In the genomic region with DNA sequence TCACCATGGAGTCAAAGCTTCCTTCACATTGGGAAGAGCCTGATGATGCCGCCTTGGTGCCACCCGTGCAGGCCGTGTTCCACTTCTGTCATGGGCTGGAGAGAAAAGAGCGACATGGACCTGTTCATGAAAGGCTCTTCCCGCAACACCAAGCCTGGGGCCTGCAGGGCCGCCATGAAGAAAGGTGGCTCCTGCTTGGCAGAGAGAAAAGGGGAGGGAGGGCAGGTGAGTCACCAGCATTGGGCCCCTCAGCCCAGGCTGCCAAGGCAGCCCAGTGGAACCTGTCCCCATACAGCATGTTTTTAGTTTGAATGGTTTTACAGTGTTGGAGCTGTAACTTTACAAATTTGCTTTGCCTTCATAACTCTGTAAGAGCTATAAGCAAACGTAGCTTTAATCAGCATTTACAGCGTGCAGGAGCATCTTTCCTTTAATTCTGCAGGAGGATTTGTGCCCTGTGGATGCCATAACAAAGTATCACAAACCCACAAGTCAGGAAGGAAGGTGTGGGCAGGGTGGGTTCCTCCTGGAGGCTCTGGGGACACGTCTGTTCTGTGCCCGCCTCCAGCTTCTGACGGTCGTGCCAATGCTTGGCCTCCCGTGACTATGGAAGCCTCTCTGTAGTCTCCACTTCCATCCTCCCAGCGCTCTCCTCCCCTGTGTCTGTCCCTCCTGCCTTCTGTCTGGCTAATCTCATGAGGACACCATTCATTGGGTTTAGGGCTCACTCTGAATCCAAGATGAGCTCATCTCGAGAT, we compare ENCODE assay signal across 16 cellular contexts. TPM values are rescaled to one million over a fixed set of nuclear protein-coding genes. Genes with fewer than 3 reads are reported as not detected.
DNase-seq lines count a peak whose midpoint lies in the region; ATAC-seq and TF ChIP-seq lines count a peak whose summit lies in the region.
"Had no signal": no experiment of that assay in that cellular context is flagged by ENCODE, and none has a peak within 500 bp of the region (broad histone marks: within the 10 kb centered on the region; RNA-seq: fewer than 3 reads in every experiment).

No MANE protein-coding gene starts in this region.

- CTCF ChIA-PET in Panc1 (lab: Charles Lee): no interaction called here

- peak overlapping the region; percentile 0; the same call in 1 of the 2 replicates for H3K27ac ChIP-seq in Panc1 (ENCODE audit: low read length)
- H3K27ac ChIP-seq: HL-60 had no signal

- no TSS peak for BruUV-seq in Panc1 (replicated peaks; lab: Mats Ljungman, UMichigan)

- H3K27me3 ChIP-seq in Panc1 (ENCODE audit: control insufficient read depth, insufficient read depth, low read length): no peaks in the 10 kb centered on the region

- no peak overlapping the region for H3K4me3 ChIP-seq in Panc1 (ENCODE audit: low read depth in 2 of 2, low read length in 2 of 2)
- H3K4me3 ChIP-seq: A549 had no signal

- no peaks in the 10 kb centered on the region for H3K9me3 ChIP-seq in Panc1 (ENCODE audit: control insufficient read depth, insufficient read depth, low read depth, low read length)
- H3K9me3 ChIP-seq: A549 had no signal

- in situ Hi-C loops in Panc1 (cut with HindIII; ENCODE audit: low pct_unique_long_range_greater_than_20kb, low sequenced_read_pairs): no loop called here

- intact Hi-C loops in Panc1 (cut with micrococcal nuclease; ENCODE audit: unreplicated experiment): no loop called here
- intact Hi-C loops in posterior vena cava (cut with DNase I): no loop called here

- peak; percentile 82 for DNase-seq in CD1c-positive myeloid dendritic cell (ENCODE audit: extremely low spot score)
- DNase-seq in GDM1 (lab: John Stamatoyannopoulos, UW): peak; percentile 17
- no peak for DNase-seq in Panc1 (ENCODE audit: low read depth, low spot score)
- peak; percentile 62 for DNase-seq in posterior vena cava (ENCODE audit: low spot score)
- no peak for DNase-seq in AG08396 (ENCODE audit: low spot score)
- DNase-seq in NCI-H526 treated with DMSO at 0.1 percent for 48 hours (lab: John Stamatoyannopoulos, UW): no peak
- no peak for DNase-seq in HuH-7.5 (ENCODE audit: low spot score)
- DNase-seq: CD4-positive, alpha-beta T cell; DMS79 treated with DMSO at 0.1 percent for 48 hours; GF-D8; HCEC 1CT; IMR-90; KBM-7 had no signal

- POLR2A ChIA-PET in Panc1 (lab: Charles Lee): no interaction called here

- no peak for ATAC-seq in Panc1
- ATAC-seq: A549 had no signal

- H3K36me3 ChIP-seq in Panc1 (ENCODE audit: control insufficient read depth, insufficient read depth, low read length): no peaks in the 10 kb centered on the region

- TF ChIP-seq CTCF in Panc1 (IDR thresholded peaks at IDR 0.05): no peak

- peaks cover 8% of the 10 kb centered on the region; the same call in 1 of the 2 replicates for H3K4me1 ChIP-seq in Panc1 (ENCODE audit: control insufficient read depth, insufficient read depth, low read length)

RNA-seq across cellular contexts. Expression of gene RIPK4, which starts 49.1 kb away (rescaled TPM):
- total RNA-seq in Panc1 (2021; ENCODE audit: unreplicated experiment): 67.4 TPM
- polyA plus RNA-seq in Panc1 (2012; ENCODE audit: insufficient read length): 76.4 TPM
- total RNA-seq in posterior vena cava: 1 to 10 TPM in 1 of 2 donors, under 1 TPM in 1; 0.69 to 1.0 TPM
- polyA plus RNA-seq: AG04450 had no signal

Comparison
In these comparisons a context has a peak if more than half of its experiments do, and no peak if none do; other contexts are left out.
1. DNase-seq: peak in CD1c-positive myeloid dendritic cell (single experiment), GDM1 (single experiment) and posterior vena cava (single experiment); none in Panc1 (single experiment), AG08396 (single experiment), NCI-H526 treated with DMSO at 0.1 percent for 48 hours (single experiment) and HuH-7.5 (single experiment).
2. RNA of gene RIPK4, which starts 49.1 kb away (total RNA-seq): 67.4 TPM in Panc1 (single experiment); 0.69 to 1.0 TPM in posterior vena cava; every median in the first group is over 10 times any median in the second.